8 cellular contexts compared by ENCODE assay signal in genomic region chr17:79777166-79777843, GRCh38. TPM values are rescaled to one million over a fixed set of nuclear protein-coding genes. Genes with fewer than 3 reads are reported as not detected.
DNase-seq lines count a peak whose midpoint lies in the region; ATAC-seq and TF ChIP-seq lines count a peak whose summit lies in the region.

No MANE protein-coding gene starts in this region.

- H3K4me3 ChIP-seq in HFF-Myc (replicated peaks; ENCODE audit: low read depth, low read length) (peak overlapping the region; percentile 41), astrocyte of the cerebellum (ENCODE audit: low read depth, low read length) (peak overlapping the region; percentile 43), iPS-15b (ENCODE audit: low read depth, low read length) (peak overlapping the region; percentile 58)

- DNase-seq in NCI-H146 (lab: John Stamatoyannopoulos, UW) (peak; percentile 72), NCI-H146 treated with DMSO at 0.1 percent for 48 hours (lab: John Stamatoyannopoulos, UW; ENCODE audit: unreplicated experiment) (no peak), HFF-Myc (ENCODE audit: extremely low read depth, low read depth) (no peak), NCI-H460 (ENCODE audit: extremely low read depth, low read depth) (peak; percentile 74), astrocyte of the cerebellum (ENCODE audit: low read depth) (no peak), sciatic nerve (ENCODE audit: low spot score) (peak; percentile 81), NCI-H128 (lab: John Stamatoyannopoulos, UW; ENCODE audit: unreplicated experiment) (no peak)

- H3K9ac ChIP-seq in iPS-15b (ENCODE audit: low read depth, low read length) = peak overlapping the region; percentile 37

- H3K9me3 ChIP-seq in iPS-15b (ENCODE audit: control insufficient read depth, insufficient read depth, low read length) = no peaks in the 10 kb centered on the region

- ATAC-seq in sciatic nerve = peak; percentile 71

- intact Hi-C loops in sciatic nerve (cut with DNase I) = no loop called here

- H3K36me3 ChIP-seq in iPS-15b (ENCODE audit: control insufficient read depth, insufficient read depth, low read length) = peaks cover 16% of the 10 kb centered on the region

- H3K4me1 ChIP-seq in iPS-15b (ENCODE audit: control insufficient read depth, insufficient read depth, low read length) = peaks cover 8% of the 10 kb centered on the region

- H3K27me3 ChIP-seq in iPS-15b (ENCODE audit: control insufficient read depth, insufficient read depth, low read length) = peaks cover 18% of the 10 kb centered on the region

- peak; percentile 26 for TF ChIP-seq CTCF in HFF-Myc (IDR thresholded peaks at IDR 0.05; ENCODE audit: low read depth, low read length, missing control alignments)
- peak; percentile 33 for TF ChIP-seq CTCF in astrocyte of the cerebellum (IDR thresholded peaks at IDR 0.05; ENCODE audit: low read depth, low read length, missing control alignments)

- in situ Hi-C loops in astrocyte of the cerebellum (cut with HindIII; ENCODE audit: low sequenced_read_pairs) = no loop called here

RNA-seq across cellular contexts. Expression of gene CBX2, which starts 0.6 kb away (rescaled TPM):
- total RNA-seq in NCI-H460 (2014; rRNA removed; shearing (Covaris generic)) = 23.7 and 26.8 TPM in 2 replicates
- 87.7 and 96.1 TPM in 2 replicates for polyA plus RNA-seq in NCI-H460 (2014; cell fraction: nucleus; rRNA removed)
- 4.7 TPM for total RNA-seq in sciatic nerve

RNA-seq across cellular contexts. Expression of gene CBX8, which starts 19.6 kb away (rescaled TPM):
- total RNA-seq in NCI-H460 (2014; rRNA removed; shearing (Covaris generic)) = 7.8 and 11.0 TPM in 2 replicates
- 21.7 and 23.4 TPM in 2 replicates for polyA plus RNA-seq in NCI-H460 (2014; cell fraction: nucleus; rRNA removed)
- total RNA-seq in sciatic nerve = 2.0 TPM

RNA-seq across cellular contexts. Expression of gene ENPP7, which starts 46.6 kb away (rescaled TPM):
- total RNA-seq in NCI-H460 (2014; rRNA removed; shearing (Covaris generic)) = not detected in 2 replicates
- not detected in 2 replicates for polyA plus RNA-seq in NCI-H460 (2014; cell fraction: nucleus; rRNA removed)
- total RNA-seq in sciatic nerve = not detected

Comparison
In these comparisons a context has a peak if more than half of its experiments do, and no peak if none do; other contexts are left out.
1. DNase-seq: peak in NCI-H146 (single experiment), NCI-H460 (single experiment) and sciatic nerve (single experiment); none in NCI-H146 treated with DMSO at 0.1 percent for 48 hours (single experiment), HFF-Myc (single experiment), astrocyte of the cerebellum (single experiment) and NCI-H128 (single experiment).
2. Peak in every context shown above with its lines, with median percentiles within 50 percentile points of each other: H3K4me3 ChIP-seq.